In genomic region chrX:74536142-74537010, GRCh38 we compare ENCODE assay signal across 8 cellular contexts.
DNase-seq lines count a peak whose midpoint lies in the region; ATAC-seq and TF ChIP-seq lines count a peak whose summit lies in the region.

No MANE protein-coding gene starts in this region.

- peak; percentile 64 for ATAC-seq in GM18502 (IDR thresholded peaks at IDR 0.05; ENCODE audit: poor library complexity, unreplicated experiment)
- ATAC-seq in HG02943 (IDR thresholded peaks at IDR 0.05; ENCODE audit: low read depth, unreplicated experiment), result peak; percentile 54
- peak; percentile 66 for ATAC-seq in activated B cell treated with CpG ODN at 0.5 μM for 24 hours (ENCODE audit: low read depth)

- H3K4me3 ChIP-seq in smooth muscle cell, result peak overlapping the region; percentile 51

- peak overlapping the region; percentile 49 for H2AFZ ChIP-seq in smooth muscle cell (ENCODE audit: low read depth)

- H3K9me3 ChIP-seq in smooth muscle cell (replicated peaks; ENCODE audit: low read depth), result no peaks in the 10 kb centered on the region

- peak; percentile 56 for DNase-seq in 8988T
- peak; percentile 72 for DNase-seq in NCI-H2171 treated with DMSO at 0.1 percent for 48 hours (lab: John Stamatoyannopoulos, UW)
- peak; percentile 36 for DNase-seq in activated B cell treated with CpG ODN at 0.5 μM for 24 hours
- DNase-seq in kidney glomerular epithelial cell (lab: John Stamatoyannopoulos, UW), result peak; percentile 36
- DNase-seq in smooth muscle cell (lab: John Stamatoyannopoulos, UW; ENCODE audit: unreplicated experiment), result peak; percentile 58

- TF ChIP-seq CTCF in activated B cell treated with CpG ODN at 0.5 μM for 24 hours (IDR thresholded peaks at IDR 0.05), result no peak
- peak; percentile 34 for TF ChIP-seq CTCF in smooth muscle cell (IDR thresholded peaks at IDR 0.05; ENCODE audit: borderline replicate concordance, insufficient read depth, poor library complexity, severe bottlenecking)

- peak overlapping the region; percentile 83 for H3K4me3 Mint-ChIP-seq in activated B cell treated with CpG ODN at 0.5 μM for 24 hours
- peak overlapping the region; percentile 70 for H3K4me3 Mint-ChIP-seq in dendritic cell treated with granulocyte-macrophage colony-stimulating factor and Interleukin-4, amounts not matched to agents 40 ng/mL and 50 ng/mL, for 4 days

- intact Hi-C loops in activated B cell treated with CpG ODN at 0.5 μM for 24 hours (cut with micrococcal nuclease), result loop anchor here (1.0 to 5.0 kb wide), 3 partner anchors 14 to 244 kb away; partner anchors contain the start of gene SLC16A2
- intact Hi-C loops in dendritic cell treated with granulocyte-macrophage colony-stimulating factor and Interleukin-4, amounts not matched to agents 40 ng/mL and 50 ng/mL, for 4 days (cut with micrococcal nuclease), result loop anchor here (10.0 kb wide), 1 partner anchor 252 kb away; no protein-coding TSS in a partner anchor

- H3K36me3 ChIP-seq in smooth muscle cell (ENCODE audit: low read depth), result no peaks in the 10 kb centered on the region

- H3K27me3 ChIP-seq in smooth muscle cell (ENCODE audit: low read depth), result no peaks in the 10 kb centered on the region

- CTCF ChIA-PET in activated B cell treated with CpG ODN at 0.5 μM for 24 hours (lab: Charles Lee), result no interaction called here

- peak overlapping the region; percentile 84 for H3K4me2 ChIP-seq in smooth muscle cell

- H3K4me1 ChIP-seq in smooth muscle cell (ENCODE audit: low read depth), result peaks cover 3% of the 10 kb centered on the region

- H3K4me1 Mint-ChIP-seq in activated B cell treated with CpG ODN at 0.5 μM for 24 hours, result peaks cover 13% of the 10 kb centered on the region
- H3K4me1 Mint-ChIP-seq in dendritic cell treated with granulocyte-macrophage colony-stimulating factor and Interleukin-4, amounts not matched to agents 40 ng/mL and 50 ng/mL, for 4 days (ENCODE audit: low read depth), result peaks cover 15% of the 10 kb centered on the region

- POLR2A ChIA-PET in activated B cell treated with CpG ODN at 0.5 μM for 24 hours (lab: Charles Lee), result interaction anchor here (0.6 to 1.5 kb wide), 3 partner anchors 31 to 491 kb away, joined by 3 to 5 read pairs (median 3); no protein-coding TSS in a partner anchor

- H3K79me2 ChIP-seq in smooth muscle cell (ENCODE audit: low read depth), result no peaks in the 10 kb centered on the region

- no peaks in the 10 kb centered on the region for H3K36me3 Mint-ChIP-seq in activated B cell treated with CpG ODN at 0.5 μM for 24 hours (ENCODE audit: low read depth)
- H3K36me3 Mint-ChIP-seq in dendritic cell treated with granulocyte-macrophage colony-stimulating factor and Interleukin-4, amounts not matched to agents 40 ng/mL and 50 ng/mL, for 4 days (ENCODE audit: low read depth), result no peaks in the 10 kb centered on the region

- H3K27ac ChIP-seq in smooth muscle cell (ENCODE audit: low read depth), result peak overlapping the region; percentile 78

- H3K27ac Mint-ChIP-seq in activated B cell treated with CpG ODN at 0.5 μM for 24 hours, result peak overlapping the region; percentile 24
- H3K27ac Mint-ChIP-seq in dendritic cell treated with granulocyte-macrophage colony-stimulating factor and Interleukin-4, amounts not matched to agents 40 ng/mL and 50 ng/mL, for 4 days, result peak overlapping the region; percentile 37

- no peaks in the 10 kb centered on the region for H4K20me1 ChIP-seq in smooth muscle cell (ENCODE audit: low read depth)

- peak overlapping the region; percentile 28 for H3K9ac ChIP-seq in smooth muscle cell (ENCODE audit: low read depth)

- H3F3A ChIP-seq in smooth muscle cell (ENCODE audit: low read depth), result no peaks in the 10 kb centered on the region

- 35% methylated on average over 57 of the region's 64 CpGs for WGBS in smooth muscle cell (ENCODE audit: low lambda C conversion rate)

- H3K9me3 Mint-ChIP-seq in activated B cell treated with CpG ODN at 0.5 μM for 24 hours, result no peaks in the 10 kb centered on the region
- no peaks in the 10 kb centered on the region for H3K9me3 Mint-ChIP-seq in dendritic cell treated with granulocyte-macrophage colony-stimulating factor and Interleukin-4, amounts not matched to agents 40 ng/mL and 50 ng/mL, for 4 days

- H3K27me3 Mint-ChIP-seq in activated B cell treated with CpG ODN at 0.5 μM for 24 hours, result no peaks in the 10 kb centered on the region
- H3K27me3 Mint-ChIP-seq in dendritic cell treated with granulocyte-macrophage colony-stimulating factor and Interleukin-4, amounts not matched to agents 40 ng/mL and 50 ng/mL, for 4 days, result peaks cover 3% of the 10 kb centered on the region

Comparison
In these comparisons a context has a peak if more than half of its experiments do, and no peak if none do; other contexts are left out.
1. Peak in every context shown above with its lines: DNase-seq, ATAC-seq, H3K4me3 ChIP-seq and H3K27ac ChIP-seq.